In the genomic region with DNA sequence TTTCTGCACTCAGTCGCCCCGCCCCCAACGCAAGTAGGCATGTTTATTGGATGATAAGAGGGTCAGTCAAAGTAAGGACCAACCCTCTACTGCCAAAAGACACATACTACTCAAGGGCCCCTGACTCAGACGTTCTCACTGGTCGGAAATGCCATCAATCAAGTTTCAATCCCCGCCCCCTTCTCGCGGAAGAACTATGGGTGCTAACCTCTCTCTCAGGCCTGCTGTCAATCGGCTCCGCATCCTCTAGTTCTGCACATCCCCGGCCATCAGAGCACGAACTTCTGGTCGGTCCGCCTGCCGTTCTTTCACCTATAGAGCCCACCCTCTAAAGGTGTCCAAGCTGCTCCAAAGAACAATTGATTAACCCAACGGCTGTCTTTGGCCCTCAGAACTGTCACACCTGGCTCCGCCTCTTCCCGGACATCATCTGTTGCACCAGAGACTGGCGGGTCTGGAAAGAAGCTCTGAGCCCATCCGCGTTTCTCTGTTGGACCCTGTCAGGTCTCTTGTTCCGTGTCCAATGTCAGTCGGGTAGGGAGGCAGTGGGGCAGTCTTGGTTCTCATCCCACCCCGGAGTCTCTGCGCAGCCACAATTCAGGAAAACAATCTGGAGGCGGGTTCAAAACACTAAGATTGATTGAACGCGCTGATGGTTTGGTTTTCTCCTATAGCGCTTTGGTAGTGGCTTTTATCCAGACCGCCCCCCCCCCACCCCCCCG, we compare ENCODE assay signal across 1 cellular context.
TF ChIP-seq lines count a peak whose summit lies in the region.

No MANE protein-coding gene starts in this region.

TF ChIP-seq in K562, 482 proteins besides CTCF, POLR2A, EP300 and RAD21 (continued from another document and continues in another):
- TF ChIP-seq, protein P1, sequence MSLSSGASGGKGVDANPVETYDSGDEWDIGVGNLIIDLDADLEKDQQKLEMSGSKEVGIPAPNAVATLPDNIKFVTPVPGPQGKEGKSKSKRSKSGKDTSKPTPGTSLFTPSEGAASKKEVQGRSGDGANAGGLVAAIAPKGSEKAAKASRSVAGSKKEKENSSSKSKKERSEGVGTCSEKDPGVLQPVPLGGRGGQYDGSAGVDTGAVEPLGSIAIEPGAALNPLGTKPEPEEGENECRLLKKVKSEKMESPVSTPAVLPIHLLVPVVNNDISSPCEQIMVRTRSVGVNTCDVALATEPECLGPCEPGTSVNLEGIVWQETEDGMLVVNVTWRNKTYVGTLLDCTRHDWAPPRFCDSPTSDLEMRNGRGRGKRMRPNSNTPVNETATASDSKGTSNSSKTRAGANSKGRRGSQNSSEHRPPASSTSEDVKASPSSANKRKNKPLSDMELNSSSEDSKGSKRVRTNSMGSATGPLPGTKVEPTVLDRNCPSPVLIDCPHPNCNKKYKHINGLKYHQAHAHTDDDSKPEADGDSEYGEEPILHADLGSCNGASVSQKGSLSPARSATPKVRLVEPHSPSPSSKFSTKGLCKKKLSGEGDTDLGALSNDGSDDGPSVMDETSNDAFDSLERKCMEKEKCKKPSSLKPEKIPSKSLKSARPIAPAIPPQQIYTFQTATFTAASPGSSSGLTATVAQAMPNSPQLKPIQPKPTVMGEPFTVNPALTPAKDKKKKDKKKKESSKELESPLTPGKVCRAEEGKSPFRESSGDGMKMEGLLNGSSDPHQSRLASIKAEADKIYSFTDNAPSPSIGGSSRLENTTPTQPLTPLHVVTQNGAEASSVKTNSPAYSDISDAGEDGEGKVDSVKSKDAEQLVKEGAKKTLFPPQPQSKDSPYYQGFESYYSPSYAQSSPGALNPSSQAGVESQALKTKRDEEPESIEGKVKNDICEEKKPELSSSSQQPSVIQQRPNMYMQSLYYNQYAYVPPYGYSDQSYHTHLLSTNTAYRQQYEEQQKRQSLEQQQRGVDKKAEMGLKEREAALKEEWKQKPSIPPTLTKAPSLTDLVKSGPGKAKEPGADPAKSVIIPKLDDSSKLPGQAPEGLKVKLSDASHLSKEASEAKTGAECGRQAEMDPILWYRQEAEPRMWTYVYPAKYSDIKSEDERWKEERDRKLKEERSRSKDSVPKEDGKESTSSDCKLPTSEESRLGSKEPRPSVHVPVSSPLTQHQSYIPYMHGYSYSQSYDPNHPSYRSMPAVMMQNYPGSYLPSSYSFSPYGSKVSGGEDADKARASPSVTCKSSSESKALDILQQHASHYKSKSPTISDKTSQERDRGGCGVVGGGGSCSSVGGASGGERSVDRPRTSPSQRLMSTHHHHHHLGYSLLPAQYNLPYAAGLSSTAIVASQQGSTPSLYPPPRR (CRISPR knock-in tag; IDR thresholded peaks at IDR 0.05; ENCODE audit: borderline replicate concordance): no peak
- TF ChIP-seq, protein P2, sequence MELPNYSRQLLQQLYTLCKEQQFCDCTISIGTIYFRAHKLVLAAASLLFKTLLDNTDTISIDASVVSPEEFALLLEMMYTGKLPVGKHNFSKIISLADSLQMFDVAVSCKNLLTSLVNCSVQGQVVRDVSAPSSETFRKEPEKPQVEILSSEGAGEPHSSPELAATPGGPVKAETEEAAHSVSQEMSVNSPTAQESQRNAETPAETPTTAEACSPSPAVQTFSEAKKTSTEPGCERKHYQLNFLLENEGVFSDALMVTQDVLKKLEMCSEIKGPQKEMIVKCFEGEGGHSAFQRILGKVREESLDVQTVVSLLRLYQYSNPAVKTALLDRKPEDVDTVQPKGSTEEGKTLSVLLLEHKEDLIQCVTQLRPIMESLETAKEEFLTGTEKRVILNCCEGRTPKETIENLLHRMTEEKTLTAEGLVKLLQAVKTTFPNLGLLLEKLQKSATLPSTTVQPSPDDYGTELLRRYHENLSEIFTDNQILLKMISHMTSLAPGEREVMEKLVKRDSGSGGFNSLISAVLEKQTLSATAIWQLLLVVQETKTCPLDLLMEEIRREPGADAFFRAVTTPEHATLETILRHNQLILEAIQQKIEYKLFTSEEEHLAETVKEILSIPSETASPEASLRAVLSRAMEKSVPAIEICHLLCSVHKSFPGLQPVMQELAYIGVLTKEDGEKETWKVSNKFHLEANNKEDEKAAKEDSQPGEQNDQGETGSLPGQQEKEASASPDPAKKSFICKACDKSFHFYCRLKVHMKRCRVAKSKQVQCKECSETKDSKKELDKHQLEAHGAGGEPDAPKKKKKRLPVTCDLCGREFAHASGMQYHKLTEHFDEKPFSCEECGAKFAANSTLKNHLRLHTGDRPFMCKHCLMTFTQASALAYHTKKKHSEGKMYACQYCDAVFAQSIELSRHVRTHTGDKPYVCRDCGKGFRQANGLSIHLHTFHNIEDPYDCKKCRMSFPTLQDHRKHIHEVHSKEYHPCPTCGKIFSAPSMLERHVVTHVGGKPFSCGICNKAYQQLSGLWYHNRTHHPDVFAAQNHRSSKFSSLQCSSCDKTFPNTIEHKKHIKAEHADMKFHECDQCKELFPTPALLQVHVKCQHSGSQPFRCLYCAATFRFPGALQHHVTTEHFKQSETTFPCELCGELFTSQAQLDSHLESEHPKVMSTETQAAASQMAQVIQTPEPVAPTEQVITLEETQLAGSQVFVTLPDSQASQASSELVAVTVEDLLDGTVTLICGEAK (IDR thresholded peaks at IDR 0.05): peak; percentile 44; the same call in 1 of the 2 replicates
- TF ChIP-seq, protein P2 (CRISPR knock-in tag; IDR thresholded peaks at IDR 0.05): no peak
- no peak; the same call in 1 of the 2 replicates for TF ChIP-seq POLR2G (IDR thresholded peaks at IDR 0.05; ENCODE audit: low read depth, low read length)
- TF ChIP-seq HDAC6 (IDR thresholded peaks at IDR 0.05; ENCODE audit: low read depth, low read length): no peak
- peak; percentile 73 for TF ChIP-seq SP1 (CRISPR knock-in tag; IDR thresholded peaks at IDR 0.05)
- no peak for TF ChIP-seq RBM17 (IDR thresholded peaks at IDR 0.05; ENCODE audit: borderline replicate concordance, low read depth, low read length)
- TF ChIP-seq, protein P3, sequence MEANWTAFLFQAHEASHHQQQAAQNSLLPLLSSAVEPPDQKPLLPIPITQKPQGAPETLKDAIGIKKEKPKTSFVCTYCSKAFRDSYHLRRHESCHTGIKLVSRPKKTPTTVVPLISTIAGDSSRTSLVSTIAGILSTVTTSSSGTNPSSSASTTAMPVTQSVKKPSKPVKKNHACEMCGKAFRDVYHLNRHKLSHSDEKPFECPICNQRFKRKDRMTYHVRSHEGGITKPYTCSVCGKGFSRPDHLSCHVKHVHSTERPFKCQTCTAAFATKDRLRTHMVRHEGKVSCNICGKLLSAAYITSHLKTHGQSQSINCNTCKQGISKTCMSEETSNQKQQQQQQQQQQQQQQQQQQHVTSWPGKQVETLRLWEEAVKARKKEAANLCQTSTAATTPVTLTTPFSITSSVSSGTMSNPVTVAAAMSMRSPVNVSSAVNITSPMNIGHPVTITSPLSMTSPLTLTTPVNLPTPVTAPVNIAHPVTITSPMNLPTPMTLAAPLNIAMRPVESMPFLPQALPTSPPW (CRISPR knock-in tag; IDR thresholded peaks at IDR 0.05): peak; percentile 50
- no peak for TF ChIP-seq ZNF778 (CRISPR knock-in tag; IDR thresholded peaks at IDR 0.05)
- TF ChIP-seq TCF3 (CRISPR knock-in tag; IDR thresholded peaks at IDR 0.05): no peak
- peak; percentile 58; the same call in 1 of the 2 replicates for TF ChIP-seq PHF8 (IDR thresholded peaks at IDR 0.05; ENCODE audit: borderline replicate concordance, low read length)
- TF ChIP-seq BRD9 (IDR thresholded peaks at IDR 0.05; ENCODE audit: low read depth, partially characterized antibody): peak; percentile 77
- TF ChIP-seq NRF1 (conservative IDR thresholded peaks at IDR 0.05 in 1 of 2, IDR thresholded peaks at IDR 0.05 in 1 of 2): 0 out of 4 replicates have a peak, but pooled peaks of 1 of the 2 experiments have one; percentile 24
- no peak for TF ChIP-seq ZNF644 (tag; IDR thresholded peaks at IDR 0.05; ENCODE audit: low read depth)
- TF ChIP-seq PURB (CRISPR knock-in tag; IDR thresholded peaks at IDR 0.05; ENCODE audit: low read depth): no peak
- TF ChIP-seq, protein P4, sequence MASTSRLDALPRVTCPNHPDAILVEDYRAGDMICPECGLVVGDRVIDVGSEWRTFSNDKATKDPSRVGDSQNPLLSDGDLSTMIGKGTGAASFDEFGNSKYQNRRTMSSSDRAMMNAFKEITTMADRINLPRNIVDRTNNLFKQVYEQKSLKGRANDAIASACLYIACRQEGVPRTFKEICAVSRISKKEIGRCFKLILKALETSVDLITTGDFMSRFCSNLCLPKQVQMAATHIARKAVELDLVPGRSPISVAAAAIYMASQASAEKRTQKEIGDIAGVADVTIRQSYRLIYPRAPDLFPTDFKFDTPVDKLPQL (IDR thresholded peaks at IDR 0.05; ENCODE audit: extremely low read depth, insufficient read length): no peak
- no peak for TF ChIP-seq ESRRA (IDR thresholded peaks at IDR 0.05; ENCODE audit: borderline replicate concordance, low read depth)
- TF ChIP-seq BACH1 (tag; IDR thresholded peaks at IDR 0.05): no peak
- no peak for TF ChIP-seq SREBF2 (CRISPR knock-in tag; IDR thresholded peaks at IDR 0.05)
- TF ChIP-seq ZNF165 (CRISPR knock-in tag; IDR thresholded peaks at IDR 0.05; ENCODE audit: borderline replicate concordance): no peak
- TF ChIP-seq ETS2 (tag; IDR thresholded peaks at IDR 0.05; ENCODE audit: borderline replicate concordance, poor library complexity, severe bottlenecking): no peak
- TF ChIP-seq BHLHE40 (IDR thresholded peaks at IDR 0.05; ENCODE audit: low read length): no peak
- TF ChIP-seq, protein P5, sequence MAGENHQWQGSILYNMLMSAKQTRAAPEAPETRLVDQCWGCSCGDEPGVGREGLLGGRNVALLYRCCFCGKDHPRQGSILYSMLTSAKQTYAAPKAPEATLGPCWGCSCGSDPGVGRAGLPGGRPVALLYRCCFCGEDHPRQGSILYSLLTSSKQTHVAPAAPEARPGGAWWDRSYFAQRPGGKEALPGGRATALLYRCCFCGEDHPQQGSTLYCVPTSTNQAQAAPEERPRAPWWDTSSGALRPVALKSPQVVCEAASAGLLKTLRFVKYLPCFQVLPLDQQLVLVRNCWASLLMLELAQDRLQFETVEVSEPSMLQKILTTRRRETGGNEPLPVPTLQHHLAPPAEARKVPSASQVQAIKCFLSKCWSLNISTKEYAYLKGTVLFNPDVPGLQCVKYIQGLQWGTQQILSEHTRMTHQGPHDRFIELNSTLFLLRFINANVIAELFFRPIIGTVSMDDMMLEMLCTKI (IDR thresholded peaks at IDR 0.05; ENCODE audit: partially characterized antibody): no peak
- TF ChIP-seq JUNB (CRISPR knock-in tag; conservative IDR thresholded peaks at IDR 0.05): no peak
- TF ChIP-seq, protein P6, sequence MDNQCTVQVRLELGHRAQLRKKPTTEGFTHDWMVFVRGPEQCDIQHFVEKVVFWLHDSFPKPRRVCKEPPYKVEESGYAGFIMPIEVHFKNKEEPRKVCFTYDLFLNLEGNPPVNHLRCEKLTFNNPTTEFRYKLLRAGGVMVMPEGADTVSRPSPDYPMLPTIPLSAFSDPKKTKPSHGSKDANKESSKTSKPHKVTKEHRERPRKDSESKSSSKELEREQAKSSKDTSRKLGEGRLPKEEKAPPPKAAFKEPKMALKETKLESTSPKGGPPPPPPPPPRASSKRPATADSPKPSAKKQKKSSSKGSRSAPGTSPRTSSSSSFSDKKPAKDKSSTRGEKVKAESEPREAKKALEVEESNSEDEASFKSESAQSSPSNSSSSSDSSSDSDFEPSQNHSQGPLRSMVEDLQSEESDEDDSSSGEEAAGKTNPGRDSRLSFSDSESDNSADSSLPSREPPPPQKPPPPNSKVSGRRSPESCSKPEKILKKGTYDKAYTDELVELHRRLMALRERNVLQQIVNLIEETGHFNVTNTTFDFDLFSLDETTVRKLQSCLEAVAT (IDR thresholded peaks at IDR 0.05): peak in 1 of 2 experiments; percentile 86; a peak in 2 of 4 replicates
- TF ChIP-seq, protein P7, sequence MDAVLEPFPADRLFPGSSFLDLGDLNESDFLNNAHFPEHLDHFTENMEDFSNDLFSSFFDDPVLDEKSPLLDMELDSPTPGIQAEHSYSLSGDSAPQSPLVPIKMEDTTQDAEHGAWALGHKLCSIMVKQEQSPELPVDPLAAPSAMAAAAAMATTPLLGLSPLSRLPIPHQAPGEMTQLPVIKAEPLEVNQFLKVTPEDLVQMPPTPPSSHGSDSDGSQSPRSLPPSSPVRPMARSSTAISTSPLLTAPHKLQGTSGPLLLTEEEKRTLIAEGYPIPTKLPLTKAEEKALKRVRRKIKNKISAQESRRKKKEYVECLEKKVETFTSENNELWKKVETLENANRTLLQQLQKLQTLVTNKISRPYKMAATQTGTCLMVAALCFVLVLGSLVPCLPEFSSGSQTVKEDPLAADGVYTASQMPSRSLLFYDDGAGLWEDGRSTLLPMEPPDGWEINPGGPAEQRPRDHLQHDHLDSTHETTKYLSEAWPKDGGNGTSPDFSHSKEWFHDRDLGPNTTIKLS (IDR thresholded peaks at IDR 0.05; ENCODE audit: borderline replicate concordance, low read depth): no peak
- TF ChIP-seq SNIP1 (IDR thresholded peaks at IDR 0.05; ENCODE audit: low read depth): no peak
- TF ChIP-seq CHCHD3 (CRISPR knock-in tag; IDR thresholded peaks at IDR 0.05): no peak
- peak; percentile 79 for TF ChIP-seq GABPA (tag; conservative IDR thresholded peaks at IDR 0.05; ENCODE audit: low read depth)
- TF ChIP-seq POLR2AphosphoS5 (IDR thresholded peaks at IDR 0.05; ENCODE audit: control insufficient read depth, insufficient read depth, low read depth, low read length): no peak
- no peak for TF ChIP-seq TCF7 (IDR thresholded peaks at IDR 0.05; ENCODE audit: borderline replicate concordance)
- no peak for TF ChIP-seq POLR3G (IDR thresholded peaks at IDR 0.05; ENCODE audit: extremely low read depth, insufficient read length, insufficient replicate concordance)
- TF ChIP-seq GTF2E2 (tag; IDR thresholded peaks at IDR 0.05): peak; percentile 66; the same call in 1 of the 2 replicates
